In genomic region chr4:102819100-102819499, GRCh38 we compare ENCODE assay signal across 7 cellular contexts. TPM values are rescaled to one million over a fixed set of nuclear protein-coding genes. Genes with fewer than 3 reads are reported as not detected.
DNase-seq lines count a peak whose midpoint lies in the region; ATAC-seq, FAIRE-seq and TF ChIP-seq lines count a peak whose summit lies in the region.
"Not testable (repeated sequence)": the region's sequence is repeated elsewhere in the genome, so short reads cannot be mapped to it uniquely, and the experiment has no call there.

No MANE protein-coding gene starts in this region.

- not testable (repeated sequence) for H3K36me3 Mint-ChIP-seq in T-helper 17 cell (ENCODE audit: low read depth); activated T-helper 17 cell treated with anti-CD3 and anti-CD28 coated beads, Interleukin-2, amount 50 U/mL, for 72 hours (ENCODE audit: low read depth)

- H3K27ac Mint-ChIP-seq in T-helper 17 cell: not testable (repeated sequence)
- H3K27ac Mint-ChIP-seq in activated T-helper 17 cell treated with anti-CD3 and anti-CD28 coated beads, Interleukin-2, amount 50 U/mL, for 72 hours: peak overlapping the region; percentile 82

- not testable (repeated sequence) for H3K27me3 ChIP-seq in DND-41 (ENCODE audit: insufficient read depth, low read length, poor library complexity); K562 (ENCODE audit: control insufficient read depth in 2 of 2, insufficient read depth in 2 of 2, low read length in 2 of 2); lower lobe of right lung (ENCODE audit: low read depth); psoas muscle (ENCODE audit: insufficient read depth in 3 of 3, low read length in 2 of 3)

- H3K4me1 ChIP-seq in DND-41 (ENCODE audit: insufficient read depth, low read length) (peaks cover 77% of the 10 kb centered on the region), K562 (replicated peaks in 1 of 2; ENCODE audit: control insufficient read depth in 2 of 2, insufficient read depth in 2 of 2, low read length in 2 of 2) (peaks cover 8 to 38% of the 10 kb centered on the region in 2 experiments; a peak in 4 of 5 replicates), lower lobe of right lung (peaks cover 100% of the 10 kb centered on the region), psoas muscle (peaks cover 90% of the 10 kb centered on the region)

- H3K27me3 Mint-ChIP-seq in T-helper 17 cell; activated T-helper 17 cell treated with anti-CD3 and anti-CD28 coated beads, Interleukin-2, amount 50 U/mL, for 72 hours: not testable (repeated sequence)

- POLR2A ChIA-PET in K562 (lab: Yijun Ruan, JAX): interaction anchor here (0.9 to 4.5 kb wide), 3 partner anchors 8 to 10 kb away, joined by 3 to 27 read pairs (median 5); partner anchors contain the start of gene UBE2D3

- not testable (repeated sequence) for TF ChIP-seq POLR2A in K562 (conservative IDR thresholded peaks at IDR 0.05)

- peak overlapping the region; percentile 95 for H3K4me3 Mint-ChIP-seq in T-helper 17 cell
- H3K4me3 Mint-ChIP-seq in activated T-helper 17 cell treated with anti-CD3 and anti-CD28 coated beads, Interleukin-2, amount 50 U/mL, for 72 hours: not testable (repeated sequence)

- CTCF ChIA-PET in K562 (lab: Yijun Ruan, JAX; ENCODE audit: low intra/inter-chr PET ratio): not testable (repeated sequence)

- intact Hi-C loops in K562 (cut with micrococcal nuclease); lower lobe of right lung (cut with DNase I); psoas muscle (cut with DNase I): not testable (repeated sequence)

- not testable (repeated sequence) for ATAC-seq in DND-41 (ENCODE audit: insufficient read depth, low read depth); T-helper 17 cell; activated T-helper 17 cell treated with anti-CD3 and anti-CD28 coated beads, Interleukin-2, amount 50 U/mL, for 72 hours (replicated peaks); K562; lower lobe of right lung
- ATAC-seq in psoas muscle: peak in 1 of 4 donors; percentile 37

- H3K36me3 ChIP-seq in DND-41 (ENCODE audit: insufficient read depth, low read length): peaks cover 85% of the 10 kb centered on the region
- peaks cover 90% of the 10 kb centered on the region for H3K36me3 ChIP-seq in K562 (ENCODE audit: control insufficient read depth, insufficient read depth, low read length)
- peaks cover 14% of the 10 kb centered on the region for H3K36me3 ChIP-seq in lower lobe of right lung
- H3K36me3 ChIP-seq in psoas muscle (ENCODE audit: insufficient read depth in 1 of 2, low read depth in 1 of 2): peaks cover 4 to 12% of the 10 kb centered on the region in 2 donors

- peak overlapping the region; percentile 64 for H3K4me2 ChIP-seq in DND-41 (ENCODE audit: insufficient read depth, low read length)
- peak overlapping the region; percentile 38; the same call in 1 of the 2 replicates for H3K4me2 ChIP-seq in K562 (ENCODE audit: insufficient read depth, low read length)

- peaks cover 65% of the 10 kb centered on the region for H3K4me1 Mint-ChIP-seq in T-helper 17 cell
- peaks cover 57% of the 10 kb centered on the region for H3K4me1 Mint-ChIP-seq in activated T-helper 17 cell treated with anti-CD3 and anti-CD28 coated beads, Interleukin-2, amount 50 U/mL, for 72 hours

- not testable (repeated sequence) for FAIRE-seq in K562 (lab: Jason Lieb, UNC)

- TF ChIP-seq RAD21 in K562 (CRISPR knock-in tag; conservative IDR thresholded peaks at IDR 0.05 in 1 of 2, IDR thresholded peaks at IDR 0.05 in 1 of 2): not testable (repeated sequence)

- not testable (repeated sequence) for H3K27ac ChIP-seq in DND-41 (ENCODE audit: low read length); lower lobe of right lung
- H3K27ac ChIP-seq in K562 (ENCODE audit: extremely low read depth, low read depth, low read length) (peak overlapping the region; percentile 53; the same call in 1 of the 3 replicates), epithelial cell of prostate (peak overlapping the region; percentile 100), psoas muscle (peak overlapping the region; percentile 54)

- WGBS in K562 (ENCODE audit: insufficient coverage, low coverage, missing lambda C conversion rate): 87% methylated on average over 7 of the region's 10 CpGs
- WGBS in psoas muscle, 3 donors: 59 to 78% (median 60%) methylated on average over 10 of the region's 10 CpGs

- not testable (repeated sequence) for BruUV-seq in K562 (replicated peaks; lab: Mats Ljungman, UMichigan)

- not testable (repeated sequence) for TF ChIP-seq CTCF in DND-41 (IDR thresholded peaks at IDR 0.05; ENCODE audit: borderline replicate concordance, extremely low read depth, low read length, poor library complexity, severe bottlenecking); K562 (IDR thresholded peaks at IDR 0.05 in 2 of 3, conservative IDR thresholded peaks at IDR 0.05 in 1 of 3; ENCODE audit: insufficient read depth in 2 of 3, low read depth in 1 of 3, low read length in 3 of 3); lower lobe of right lung (IDR thresholded peaks at IDR 0.05); psoas muscle (IDR thresholded peaks at IDR 0.05)

- H4K20me1 ChIP-seq in DND-41 (ENCODE audit: insufficient read depth, low read length) (peaks cover 94% of the 10 kb centered on the region), K562 (replicated peaks; ENCODE audit: control insufficient read depth, insufficient read depth, low read length) (peaks cover 64% of the 10 kb centered on the region)

- not testable (repeated sequence) for H3K4me3 ChIP-seq in DND-41 (ENCODE audit: low read depth in 1 of 2, low read length in 2 of 2); K562
- peak overlapping the region; percentile 7 for H3K4me3 ChIP-seq in lower lobe of right lung
- peak overlapping the region; percentile 89 for H3K4me3 ChIP-seq in psoas muscle

- not testable (repeated sequence) for H3K9me3 ChIP-seq in DND-41 (ENCODE audit: insufficient read depth, low read length, severe bottlenecking); T-helper 17 cell (ENCODE audit: control insufficient read depth, low read length, poor library complexity, severe bottlenecking); K562 (replicated peaks; ENCODE audit: control insufficient read depth, insufficient read depth, low read depth, low read length); lower lobe of right lung; psoas muscle

- in situ Hi-C loops in K562 (cut with MboI): not testable (repeated sequence)

- not testable (repeated sequence) for H2AFZ ChIP-seq in DND-41 (ENCODE audit: low read depth, low read length); K562 (ENCODE audit: low read depth, low read length)

- H3K9me3 Mint-ChIP-seq in activated T-helper 17 cell treated with anti-CD3 and anti-CD28 coated beads, Interleukin-2, amount 50 U/mL, for 72 hours: not testable (repeated sequence)

- not testable (repeated sequence) for DNase-seq in DND-41; T-helper 17 cell; K562 (ENCODE audit: extremely low read depth in 1 of 4, low spot score in 3 of 4); epithelial cell of prostate (ENCODE audit: low read depth, low spot score); lower lobe of right lung; psoas muscle

- not testable (repeated sequence) for TF ChIP-seq EP300 in K562 (IDR thresholded peaks at IDR 0.05; ENCODE audit: low read length)

- H3K79me2 ChIP-seq in DND-41 (ENCODE audit: insufficient read depth, low read length) (peaks cover 100% of the 10 kb centered on the region), K562 (ENCODE audit: control insufficient read depth, insufficient read depth, low read length) (peaks cover 100% of the 10 kb centered on the region)

- H3K9ac ChIP-seq in DND-41 (ENCODE audit: low read depth, low read length); K562 (ENCODE audit: insufficient read depth in 1 of 2, low read depth in 2 of 2, low read length in 2 of 2): not testable (repeated sequence)

- not testable (repeated sequence) for H3K9me1 ChIP-seq in K562 (ENCODE audit: control insufficient read depth, insufficient read depth, low read length)

RNA-seq across cellular contexts. Expression of gene UBE2D3, which starts 8.3 kb away (rescaled TPM):
- total RNA-seq in T-helper 17 cell (100 to 1,000 TPM; 526 to 528 TPM), K562 (2014; rRNA removed) (434 and 562 TPM in 2 replicates), K562 (2014; rRNA removed; fragmentation: Illumina TruSeq; extraction: Trizol) (257 and 281 TPM in 2 replicates), K562 (2015; rRNA removed; fragmentation: Illumina TruSeq; extraction: Trizol) (305 and 313 TPM in 2 replicates), K562 (2021) (276 and 281 TPM in 2 replicates), lower lobe of right lung (289 TPM), psoas muscle (100 to 1,000 TPM; 221 to 367 (median 346) TPM)
- total RNA-seq in activated T-helper 17 cell treated with anti-CD3 and anti-CD28 coated beads, Interleukin-2, amount 50 U/mL, for 72 hours: 100 to 1,000 TPM; 403 to 450 TPM
- total RNA-seq in K562 (2011; cell fraction: chromatin; rRNA removed; ENCODE audit: low replicate concordance): 106 and 238 TPM in 2 replicates
- total RNA-seq in K562 (2011; cell fraction: nucleolus; rRNA removed): 61.5 and 87.0 TPM in 2 replicates
- 180 and 303 TPM in 2 replicates for total RNA-seq in K562 (2011; cell fraction: nucleoplasm; rRNA removed)
- polyA plus RNA-seq in K562 (2011; rRNA removed) (348 and 408 TPM in 2 replicates), K562 (2014; fragmentation: Illumina TruSeq; extraction: Trizol) (447 and 618 TPM in 2 replicates), K562 (2014; fragmentation: Nextera tagmentation; extraction: Ambion mirVana) (100 to 1,000 TPM; 191 to 202 TPM), K562 (2014; rRNA removed) (292 and 329 TPM in 2 replicates), psoas muscle (100 to 1,000 TPM; 239 to 629 (median 498) TPM)
- polyA plus RNA-seq in K562 (2011; cell fraction: cytosol; rRNA removed): 357 and 381 TPM in 2 replicates
- 305 and 318 TPM in 2 replicates for polyA plus RNA-seq in K562 (2011; cell fraction: nucleus; rRNA removed)
- 235 and 382 TPM in 2 replicates for polyA plus RNA-seq in K562 (2012)
- 278 and 307 TPM in 2 replicates for polyA minus RNA-seq in K562 (2011; rRNA and poly(A)+ RNA removed)
- polyA minus RNA-seq in K562 (2011; cell fraction: cytosol; rRNA and poly(A)+ RNA removed): 149 and 195 TPM in 2 replicates
- polyA minus RNA-seq in K562 (2011; cell fraction: nucleus; rRNA and poly(A)+ RNA removed): 123 and 159 TPM in 2 replicates

RNA-seq across cellular contexts. Expression of gene CISD2, which starts 49.7 kb away (rescaled TPM):
- total RNA-seq in T-helper 17 cell (10 to 100 TPM; 14.3 to 14.4 TPM), K562 (2014; rRNA removed) (37.8 and 53.7 TPM in 2 replicates), K562 (2014; rRNA removed; fragmentation: Illumina TruSeq; extraction: Trizol) (68.4 and 73.7 TPM in 2 replicates), K562 (2015; rRNA removed; fragmentation: Illumina TruSeq; extraction: Trizol) (53.2 and 59.8 TPM in 2 replicates), K562 (2021) (50.2 and 55.9 TPM in 2 replicates), lower lobe of right lung (28.5 TPM), psoas muscle (10 to 100 TPM in 2 of 4 donors, 1 to 10 TPM in 2; 6.2 to 13.0 (median 9.1) TPM)
- 10 to 100 TPM; 24.6 to 35.6 TPM for total RNA-seq in activated T-helper 17 cell treated with anti-CD3 and anti-CD28 coated beads, Interleukin-2, amount 50 U/mL, for 72 hours
- total RNA-seq in K562 (2011; cell fraction: chromatin; rRNA removed; ENCODE audit: low replicate concordance): 16.2 and 28.9 TPM in 2 replicates
- total RNA-seq in K562 (2011; cell fraction: nucleolus; rRNA removed): 30.3 and 34.9 TPM in 2 replicates
- total RNA-seq in K562 (2011; cell fraction: nucleoplasm; rRNA removed): 34.8 and 44.1 TPM in 2 replicates
- polyA plus RNA-seq in K562 (2011; rRNA removed) (48.3 and 69.5 TPM in 2 replicates), K562 (2014; fragmentation: Illumina TruSeq; extraction: Trizol) (47.1 and 53.5 TPM in 2 replicates), K562 (2014; fragmentation: Nextera tagmentation; extraction: Ambion mirVana) (10 to 100 TPM; 87.2 to 91.4 TPM), K562 (2014; rRNA removed) (46.9 and 54.2 TPM in 2 replicates), psoas muscle (10 to 100 TPM; 11.4 to 19.3 (median 15.7) TPM)
- 22.1 and 27.2 TPM in 2 replicates for polyA plus RNA-seq in K562 (2011; cell fraction: cytosol; rRNA removed)
- 15.0 and 15.3 TPM in 2 replicates for polyA plus RNA-seq in K562 (2011; cell fraction: nucleus; rRNA removed)
- 78.0 and 85.1 TPM in 2 replicates for polyA plus RNA-seq in K562 (2012)
- polyA minus RNA-seq in K562 (2011; rRNA and poly(A)+ RNA removed): 21.6 and 27.4 TPM in 2 replicates
- polyA minus RNA-seq in K562 (2011; cell fraction: cytosol; rRNA and poly(A)+ RNA removed): 11.4 and 21.0 TPM in 2 replicates
- 5.1 and 8.3 TPM in 2 replicates for polyA minus RNA-seq in K562 (2011; cell fraction: nucleus; rRNA and poly(A)+ RNA removed)

RNA-seq across cellular contexts. Expression of gene MANBA, which starts 58.3 kb away (rescaled TPM):
- total RNA-seq in T-helper 17 cell (10 to 100 TPM; 20.0 to 27.0 TPM), K562 (2014; rRNA removed) (8.2 and 10.9 TPM in 2 replicates), K562 (2014; rRNA removed; fragmentation: Illumina TruSeq; extraction: Trizol) (9.0 and 9.4 TPM in 2 replicates), K562 (2015; rRNA removed; fragmentation: Illumina TruSeq; extraction: Trizol) (12.9 and 13.3 TPM in 2 replicates), K562 (2021) (7.7 TPM in 2 replicates), lower lobe of right lung (68.2 TPM), psoas muscle (10 to 100 TPM in 2 of 4 donors, 1 to 10 TPM in 2; 3.5 to 11.9 (median 8.2) TPM)
- 10 to 100 TPM in 1 of 2 donors, 1 to 10 TPM in 1; 10.0 to 13.6 TPM for total RNA-seq in activated T-helper 17 cell treated with anti-CD3 and anti-CD28 coated beads, Interleukin-2, amount 50 U/mL, for 72 hours
- total RNA-seq in K562 (2011; cell fraction: chromatin; rRNA removed; ENCODE audit: low replicate concordance): 13.7 and 32.2 TPM in 2 replicates
- total RNA-seq in K562 (2011; cell fraction: nucleolus; rRNA removed): 9.7 TPM in 2 replicates
- 15.8 and 21.3 TPM in 2 replicates for total RNA-seq in K562 (2011; cell fraction: nucleoplasm; rRNA removed)
- polyA plus RNA-seq in K562 (2011; rRNA removed) (2.8 and 5.3 TPM in 2 replicates), K562 (2014; fragmentation: Illumina TruSeq; extraction: Trizol) (6.6 and 7.8 TPM in 2 replicates), K562 (2014; fragmentation: Nextera tagmentation; extraction: Ambion mirVana) (1 to 10 TPM; 1.8 to 3.7 TPM), K562 (2014; rRNA removed) (4.7 and 6.1 TPM in 2 replicates), psoas muscle (1 to 10 TPM; 3.1 to 4.8 (median 4.2) TPM)
- 4.7 and 6.0 TPM in 2 replicates for polyA plus RNA-seq in K562 (2011; cell fraction: cytosol; rRNA removed)
- 9.1 and 15.4 TPM in 2 replicates for polyA plus RNA-seq in K562 (2011; cell fraction: nucleus; rRNA removed)
- 9.1 and 18.3 TPM in 2 replicates for polyA plus RNA-seq in K562 (2012)
- polyA minus RNA-seq in K562 (2011; rRNA and poly(A)+ RNA removed): 6.0 and 11.7 TPM in 2 replicates
- polyA minus RNA-seq in K562 (2011; cell fraction: cytosol; rRNA and poly(A)+ RNA removed): 5.5 and 7.5 TPM in 2 replicates
- polyA minus RNA-seq in K562 (2011; cell fraction: nucleus; rRNA and poly(A)+ RNA removed): 14.5 and 20.7 TPM in 2 replicates
